ENCODE assay signal across 8 cellular contexts in the genomic region with DNA sequence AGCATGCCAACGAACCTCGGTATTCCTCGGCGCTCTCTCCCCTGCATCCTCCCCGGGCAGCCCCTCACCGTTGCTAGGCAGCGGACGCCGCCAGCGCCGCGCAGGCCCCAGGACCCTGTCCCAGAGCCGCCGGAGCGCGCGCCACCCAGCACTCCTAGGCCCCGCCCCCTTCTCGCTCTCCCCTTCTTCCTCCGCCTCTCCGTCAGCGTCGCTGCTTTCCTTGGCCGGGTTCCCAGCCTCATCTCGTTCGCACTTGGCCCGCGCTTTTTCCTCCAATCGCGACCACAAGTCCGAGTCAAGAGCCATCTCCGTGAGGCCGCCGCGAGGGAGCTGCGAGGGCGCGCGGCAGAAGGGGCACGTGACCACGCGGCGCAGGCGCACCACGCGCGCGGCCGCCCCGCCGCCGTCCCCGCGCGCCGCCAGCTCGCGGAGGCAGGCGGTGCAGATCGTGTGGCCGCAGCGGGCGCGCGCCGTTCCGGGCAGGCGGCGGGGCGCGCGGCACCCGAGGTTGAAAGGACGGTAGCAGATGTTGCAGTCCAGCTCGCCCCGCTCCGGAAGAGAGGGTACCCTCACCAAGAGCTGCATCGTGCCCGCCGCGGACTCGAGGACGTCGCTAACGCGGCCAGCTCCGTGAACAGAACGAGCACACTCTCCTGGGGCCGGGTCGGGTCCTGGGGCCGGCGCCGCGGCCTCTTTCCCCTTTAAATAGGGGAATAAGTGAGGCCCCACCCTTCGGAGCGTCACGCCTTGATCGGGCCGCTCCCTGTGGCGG. TPM values are rescaled to one million over a fixed set of nuclear protein-coding genes. Genes with fewer than 3 reads are reported as not detected.
A peak's percentile ranks its signal among the peaks of the same experiment; 100 is the strongest.
DNase-seq lines count a peak whose midpoint lies in the region; ATAC-seq and TF ChIP-seq lines count a peak whose summit lies in the region.

TSS of gene RNF227 (minus strand) at position 679 of the 772 bp plus-strand sequence. CDS start at position 585, 94 bp downstream.

- peak within 1 kb of the TSS; percentile 85 for H3K4me3 Mint-ChIP-seq in activated CD8-positive, alpha-beta T cell treated with anti-CD3 and anti-CD28 coated beads for 36 hours

- H3K4me1 Mint-ChIP-seq in activated CD8-positive, alpha-beta T cell treated with anti-CD3 and anti-CD28 coated beads for 36 hours (ENCODE audit: low read depth): peaks cover 22% of the 10 kb centered on the region

- H3K27ac ChIP-seq in HL-60 (replicated peaks): peak within 1 kb of the TSS; percentile 77
- H3K27ac ChIP-seq in lung (ENCODE audit: low read depth in 1 of 2, low read length in 1 of 2): peak within 1 kb of the TSS; percentile 73 to 99

- H3K4me3 ChIP-seq in BE2C (ENCODE audit: low read depth, low read length) (peak within 1 kb of the TSS; percentile 57), HL-60 (replicated peaks; ENCODE audit: insufficient read depth, low read length) (peak within 1 kb of the TSS; percentile 52), lung (peak within 1 kb of the TSS; percentile 38)

- ATAC-seq in GM19397 (IDR thresholded peaks at IDR 0.05; ENCODE audit: unreplicated experiment): peak; percentile 85
- peak; percentile 87 for ATAC-seq in activated CD8-positive, alpha-beta T cell treated with anti-CD3 and anti-CD28 coated beads for 36 hours
- ATAC-seq in lung (ENCODE audit: insufficient read depth, low FRiP score): peak; percentile 79

- peak; percentile 89 for DNase-seq in BE2C
- peak; percentile 79 to 83 for DNase-seq in HL-60 (ENCODE audit: low read depth in 1 of 2, low spot score in 1 of 2)
- DNase-seq in NCI-H82 treated with DMSO at 0.1 percent for 48 hours (lab: John Stamatoyannopoulos, UW; ENCODE audit: unreplicated experiment): peak; percentile 86
- DNase-seq in activated CD8-positive, alpha-beta T cell treated with anti-CD3 and anti-CD28 coated beads for 36 hours: peak; percentile 94
- peak; percentile 95 for DNase-seq in ecto neural progenitor cell (ENCODE audit: low spot score)
- peak; percentile 96 for DNase-seq in lung (ENCODE audit: low spot score)
- peak; percentile 54 to 76 (median 63) for DNase-seq in stimulated activated CD4-positive, alpha-beta T cell treated with anti-CD3 and anti-CD28 coated beads, TNF-alpha, amount 100 ng/mL, for 1 hour (ENCODE audit: low read depth in 3 of 3, low spot score in 1 of 3)

- H3K27me3 ChIP-seq in BE2C (no peaks in the 10 kb centered on the region), HL-60 (ENCODE audit: insufficient read depth, poor library complexity, severe bottlenecking) (no peaks in the 10 kb centered on the region), lung (ENCODE audit: control insufficient read depth, insufficient read depth) (no peaks in the 10 kb centered on the region)

- H3K4me1 ChIP-seq in BE2C: peaks cover 2% of the 10 kb centered on the region; the same call in 1 of the 2 replicates
- peaks cover 0 to 9% of the 10 kb centered on the region in 2 donors for H3K4me1 ChIP-seq in lung (ENCODE audit: control insufficient read depth in 2 of 2, insufficient read depth in 2 of 2, low read length in 2 of 2)

- POLR2A ChIA-PET in activated CD8-positive, alpha-beta T cell treated with anti-CD3 and anti-CD28 coated beads for 36 hours (lab: Charles Lee): interaction anchor here (0.6 to 3.7 kb wide), 19 partner anchors 10 to 142 kb away, joined by 3 to 23 read pairs (median 4); partner anchors contain the start of genes CNTROB, NAA38 and TRAPPC1

- peak within 1 kb of the TSS; percentile 87 for H3K27ac Mint-ChIP-seq in activated CD8-positive, alpha-beta T cell treated with anti-CD3 and anti-CD28 coated beads for 36 hours

- WGBS in lung, 2 donors: 1% methylated on average over 89 to 100 of the region's 100 CpGs

- CTCF ChIA-PET in activated CD8-positive, alpha-beta T cell treated with anti-CD3 and anti-CD28 coated beads for 36 hours (lab: Charles Lee): interaction anchor here (0.9 to 11.2 kb wide), 9 partner anchors 11 to 228 kb away, joined by 3 to 214 read pairs (median 6); partner anchors contain the start of genes CNTROB, NAA38, TP53 and TRAPPC1

- H3K36me3 ChIP-seq in BE2C (no peaks in the 10 kb centered on the region), lung (ENCODE audit: control insufficient read depth in 2 of 2, insufficient read depth in 2 of 2, low read length in 2 of 2) (peaks cover 0 to 15% of the 10 kb centered on the region in 2 donors)

- intact Hi-C loops in activated CD8-positive, alpha-beta T cell treated with anti-CD3 and anti-CD28 coated beads for 36 hours (cut with micrococcal nuclease): loop anchor here (2.0 kb wide), 1 partner anchor 75 kb away; no protein-coding TSS in a partner anchor

- H3K27me3 Mint-ChIP-seq in activated CD8-positive, alpha-beta T cell treated with anti-CD3 and anti-CD28 coated beads for 36 hours: no peaks in the 10 kb centered on the region

- H3K36me3 Mint-ChIP-seq in activated CD8-positive, alpha-beta T cell treated with anti-CD3 and anti-CD28 coated beads for 36 hours (ENCODE audit: low read depth): peaks cover 12% of the 10 kb centered on the region

- H3K9me3 Mint-ChIP-seq in activated CD8-positive, alpha-beta T cell treated with anti-CD3 and anti-CD28 coated beads for 36 hours: no peaks in the 10 kb centered on the region

- H3K9me3 ChIP-seq in BE2C (peaks cover 3% of the 10 kb centered on the region; the same call in 1 of the 2 replicates), lung (ENCODE audit: control insufficient read depth in 2 of 2, insufficient read depth in 1 of 2, low read length in 1 of 2) (no peaks in the 10 kb centered on the region)

- TF ChIP-seq CTCF in BE2C (IDR thresholded peaks at IDR 0.05; ENCODE audit: low read depth, low read length): no peak
- no peak for TF ChIP-seq CTCF in HL-60 (IDR thresholded peaks at IDR 0.05; ENCODE audit: insufficient read depth, low read length)
- TF ChIP-seq CTCF in activated CD8-positive, alpha-beta T cell treated with anti-CD3 and anti-CD28 coated beads for 36 hours (IDR thresholded peaks at IDR 0.05): no peak
- no peak for TF ChIP-seq CTCF in lung (IDR thresholded peaks at IDR 0.05; ENCODE audit: control extremely low read depth, extremely low read depth)

RNA-seq across cellular contexts. Expression of gene RNF227, which starts in this region (rescaled TPM):
- polyA plus RNA-seq in BE2C (2012; ENCODE audit: insufficient read depth, insufficient read length, low read depth): 3.3 TPM
- total RNA-seq in activated CD8-positive, alpha-beta T cell treated with anti-CD3 and anti-CD28 coated beads for 36 hours: 1 to 10 TPM; 5.1 to 5.2 TPM
- 1 to 10 TPM; 5.4 to 8.0 TPM for total RNA-seq in lung
- 1 to 10 TPM; 4.1 to 6.0 TPM for polyA plus RNA-seq in lung

Comparison
In these comparisons a context has a peak if more than half of its experiments do, and no peak if none do; other contexts are left out.
1. Peak in every context shown above with its lines: DNase-seq, ATAC-seq, H3K4me3 ChIP-seq and H3K27ac ChIP-seq.